In the genomic region with DNA sequence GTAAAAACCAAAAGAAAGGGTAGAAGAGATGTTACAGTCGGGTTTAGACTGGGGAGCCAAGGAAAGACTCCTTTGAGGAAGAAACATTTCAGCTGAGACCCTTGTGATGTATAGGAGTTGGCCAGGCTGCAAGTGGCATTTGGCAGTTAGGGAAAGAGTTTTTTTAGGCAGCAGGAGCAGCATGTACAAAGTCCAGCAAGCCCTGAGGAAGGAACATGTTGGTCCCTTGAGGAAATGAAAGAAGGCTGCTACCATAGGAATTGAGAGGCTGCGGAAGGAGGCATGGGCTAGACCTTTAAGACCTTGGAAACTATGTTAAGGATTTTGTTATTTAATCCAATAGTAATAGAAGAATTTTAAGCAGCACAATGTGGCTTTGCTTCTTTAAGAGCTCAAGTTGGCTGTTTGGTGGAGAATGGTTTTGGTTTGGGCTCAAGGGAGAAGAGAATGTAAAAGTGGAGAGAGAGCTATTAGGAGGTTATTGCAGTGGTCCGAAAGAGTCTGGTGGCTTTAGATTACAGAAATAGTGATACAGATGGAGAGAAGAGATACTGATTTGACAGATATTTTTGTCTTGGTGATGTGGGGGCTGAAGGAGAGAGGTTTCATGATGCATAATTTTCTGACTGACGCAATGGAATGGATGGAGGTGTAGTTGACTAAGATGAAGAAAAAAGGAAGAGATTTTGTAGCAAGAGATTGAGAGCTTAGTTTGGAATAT, we compare ENCODE assay signal across 9 cellular contexts. TPM values are rescaled to one million over a fixed set of nuclear protein-coding genes. Genes with fewer than 3 reads are reported as not detected.
DNase-seq lines count a peak whose midpoint lies in the region; ATAC-seq, FAIRE-seq and TF ChIP-seq lines count a peak whose summit lies in the region.
"Had no signal": no experiment of that assay in that cellular context is flagged by ENCODE, and none has a peak within 500 bp of the region (broad histone marks: within the 10 kb centered on the region; RNA-seq: fewer than 3 reads in every experiment).

No MANE protein-coding gene starts in this region.

- CTCF ChIA-PET in OCI-LY7 (lab: Charles Lee; ENCODE audit: unreplicated experiment), result no interaction called here

- peaks cover 78% of the 10 kb centered on the region for H3K4me1 ChIP-seq in OCI-LY7 (ENCODE audit: insufficient read depth, low read length, poor library complexity, severe bottlenecking)

- peak overlapping the region; percentile 90 for H3K27ac Mint-ChIP-seq in memory B cell

- peak; percentile 50 for ATAC-seq in GM21576 (IDR thresholded peaks at IDR 0.05; ENCODE audit: unreplicated experiment)
- peak; percentile 55 for ATAC-seq in memory B cell (ENCODE audit: low read depth)
- no peak for ATAC-seq in GM18907 (IDR thresholded peaks at IDR 0.05; ENCODE audit: unreplicated experiment)

- peaks cover 46% of the 10 kb centered on the region for H3K4me1 Mint-ChIP-seq in memory B cell

- no peak overlapping the region for H2AFZ ChIP-seq in OCI-LY7 (ENCODE audit: low read length)

- no peak for FAIRE-seq in H54 (lab: Jason Lieb, UNC)
- FAIRE-seq: endothelial cell of umbilical vein had no signal

- no peaks in the 10 kb centered on the region for H3K9me3 ChIP-seq in OCI-LY7 (ENCODE audit: low read length)

- DNase-seq in GM13977 (ENCODE audit: low spot score) (peak; percentile 76), OCI-LY7 (ENCODE audit: low spot score) (no peak), memory B cell (ENCODE audit: low spot score in 2 of 2) (no peak), H54 (ENCODE audit: insufficient read length, low spot score) (no peak), NCI-H2227 (lab: John Stamatoyannopoulos, UW; ENCODE audit: unreplicated experiment) (no peak), NCI-H446 (lab: John Stamatoyannopoulos, UW) (no peak)

- no TSS peak for BruUV-seq in OCI-LY7 (replicated peaks; lab: Mats Ljungman, UMichigan)

- no peak for TF ChIP-seq POLR2A in H54 (IDR thresholded peaks at IDR 0.05; ENCODE audit: low read depth, low read length)

- H3K9me2 ChIP-seq in OCI-LY7 (ENCODE audit: insufficient read depth, low read length), result no peaks in the 10 kb centered on the region

- no peaks in the 10 kb centered on the region for H3K27me3 Mint-ChIP-seq in memory B cell

- H3K4me3 ChIP-seq in OCI-LY7 (ENCODE audit: low read depth, low read length, poor library complexity, severe bottlenecking), result no peak overlapping the region

- TF ChIP-seq CTCF in GM13977 (IDR thresholded peaks at IDR 0.05; ENCODE audit: extremely low read depth, insufficient read depth, missing control alignments) (no peak), OCI-LY7 (conservative IDR thresholded peaks at IDR 0.05; ENCODE audit: low read length) (no peak)

- H3K36me3 Mint-ChIP-seq in memory B cell, result peaks cover 15% of the 10 kb centered on the region

- peaks cover 6% of the 10 kb centered on the region for H3K36me3 ChIP-seq in OCI-LY7 (ENCODE audit: insufficient read depth, low read length)

- in situ Hi-C loops in GM13977 (cut with MboI; ENCODE audit: low pct_unique_long_range_greater_than_20kb, low sequenced_read_pairs, unreplicated experiment), result loop anchor here (10.0 kb wide), 2 partner anchors 45 to 255 kb away; no protein-coding TSS in a partner anchor

- intact Hi-C loops in OCI-LY7 (cut with micrococcal nuclease; ENCODE audit: unreplicated experiment), result no loop called here

- peaks cover 98% of the 10 kb centered on the region for H3K79me2 ChIP-seq in OCI-LY7 (ENCODE audit: insufficient read depth, low read depth, low read length)

- POLR2A ChIA-PET in OCI-LY7 (lab: Charles Lee), result interaction anchor here (0.6 to 1.3 kb wide), 9 partner anchors 10 to 1270 kb away, joined by 3 to 5 read pairs (median 3); no protein-coding TSS in a partner anchor

- no peak overlapping the region for H3K27ac ChIP-seq in OCI-LY7 (ENCODE audit: low read depth, low read length, poor library complexity, severe bottlenecking)

- H4K20me1 ChIP-seq in OCI-LY7 (ENCODE audit: insufficient read depth, low read length), result peaks cover 12% of the 10 kb centered on the region; the same call in 1 of the 2 replicates

- H3K4me3 Mint-ChIP-seq in memory B cell, result peak overlapping the region; percentile 73

- no peaks in the 10 kb centered on the region for H3K9me3 Mint-ChIP-seq in memory B cell

- peak overlapping the region; percentile 7; the same call in 1 of the 2 replicates for H3K4me2 ChIP-seq in OCI-LY7 (ENCODE audit: low read length)

RNA-seq across cellular contexts. Expression of a gene that starts 26.6 kb away (rescaled TPM):
- total RNA-seq in OCI-LY7 (2014; rRNA removed; shearing (Covaris generic)), result 50.3 and 60.5 TPM in 2 replicates
- total RNA-seq in OCI-LY7 (2022), result 105 and 118 TPM in 2 replicates

RNA-seq across cellular contexts. Expression of a gene that starts 50.1 kb away (rescaled TPM):
- total RNA-seq in OCI-LY7 (2014; rRNA removed; shearing (Covaris generic)), result 12.7 and 18.2 TPM in 2 replicates
- 26.8 and 28.3 TPM in 2 replicates for total RNA-seq in OCI-LY7 (2022)
